8 cellular contexts compared by ENCODE assay signal in the genomic region with DNA sequence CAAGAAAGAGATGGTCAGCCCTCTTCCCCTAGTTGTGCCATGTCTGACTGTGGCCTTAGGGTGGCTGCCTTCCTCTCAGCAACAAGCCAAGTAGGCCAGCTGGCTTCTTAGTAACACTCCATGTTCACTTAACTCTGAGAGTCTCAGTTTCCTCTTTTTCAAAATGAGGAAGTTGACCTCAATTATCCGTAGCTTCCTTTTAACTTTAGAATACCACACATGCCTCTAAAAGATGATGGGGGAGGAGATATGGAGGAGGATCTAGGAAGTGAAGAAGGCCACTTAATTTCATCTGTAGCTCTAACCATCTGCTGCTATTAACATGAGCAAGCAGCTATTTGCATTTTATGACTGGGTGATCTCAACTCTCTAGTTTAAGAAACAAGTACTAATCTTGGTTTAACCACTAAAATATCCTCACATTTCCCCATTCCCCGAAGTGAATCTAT. TPM values are rescaled to one million over a fixed set of nuclear protein-coding genes. Genes with fewer than 3 reads are reported as not detected.
A peak's percentile ranks its signal among the peaks of the same experiment; 100 is the strongest.
DNase-seq lines count a peak whose midpoint lies in the region; ATAC-seq and TF ChIP-seq lines count a peak whose summit lies in the region.

No MANE protein-coding gene starts in this region.

- H3K9ac ChIP-seq in BLaER1 = no peak overlapping the region

- peaks cover 22% of the 10 kb centered on the region for H3K4me1 ChIP-seq in BLaER1
- peaks cover 0 to 39% (median 35%) of the 10 kb centered on the region in 4 donors for H3K4me1 ChIP-seq in esophagus muscularis mucosa

- no peak for TF ChIP-seq POLR2A in esophagus muscularis mucosa (IDR thresholded peaks at IDR 0.05; ENCODE audit: low read depth)

- 40% methylated on average over 2 of the region's 2 CpGs for WGBS in esophagus muscularis mucosa

- H3K27ac ChIP-seq in BLaER1 (0 out of 2 replicates have a peak overlapping the region, but pooled peaks have one; percentile 18), esophagus muscularis mucosa (replicated peaks in 1 of 4) (peak overlapping the region; percentile 2 to 74 (median 49))

- H3K27ac Mint-ChIP-seq in stimulated activated effector memory CD8-positive, alpha-beta T cell treated with anti-CD3 and anti-CD28 coated beads, Interleukin-12 subunit alpha, Interleukin-12 subunit beta, amount 100 ng/mL, for 72 hours = peak overlapping the region; percentile 1

- H3K4me1 Mint-ChIP-seq in stimulated activated effector memory CD8-positive, alpha-beta T cell treated with anti-CD3 and anti-CD28 coated beads, Interleukin-12 subunit alpha, Interleukin-12 subunit beta, amount 100 ng/mL, for 72 hours = peaks cover 10% of the 10 kb centered on the region

- H3K9me3 ChIP-seq in BLaER1 = peaks cover 7% of the 10 kb centered on the region; the same call in 1 of the 2 replicates
- H3K9me3 ChIP-seq in esophagus muscularis mucosa = no peaks in the 10 kb centered on the region

- no peaks in the 10 kb centered on the region for H4K20me1 ChIP-seq in BLaER1

- no peak overlapping the region for H3K4me3 Mint-ChIP-seq in stimulated activated effector memory CD8-positive, alpha-beta T cell treated with anti-CD3 and anti-CD28 coated beads, Interleukin-12 subunit alpha, Interleukin-12 subunit beta, amount 100 ng/mL, for 72 hours

- H3K9me3 Mint-ChIP-seq in stimulated activated effector memory CD8-positive, alpha-beta T cell treated with anti-CD3 and anti-CD28 coated beads, Interleukin-12 subunit alpha, Interleukin-12 subunit beta, amount 100 ng/mL, for 72 hours = no peaks in the 10 kb centered on the region

- H3K36me3 Mint-ChIP-seq in stimulated activated effector memory CD8-positive, alpha-beta T cell treated with anti-CD3 and anti-CD28 coated beads, Interleukin-12 subunit alpha, Interleukin-12 subunit beta, amount 100 ng/mL, for 72 hours = no peaks in the 10 kb centered on the region

- ATAC-seq in GM19463 (IDR thresholded peaks at IDR 0.05; ENCODE audit: unreplicated experiment) (peak; percentile 66), HG03521 (IDR thresholded peaks at IDR 0.05; ENCODE audit: unreplicated experiment) (peak; percentile 75)
- no peak for ATAC-seq in stimulated activated effector memory CD8-positive, alpha-beta T cell treated with anti-CD3 and anti-CD28 coated beads, Interleukin-12 subunit alpha, Interleukin-12 subunit beta, amount 100 ng/mL, for 72 hours

- no peak for TF ChIP-seq CTCF in esophagus muscularis mucosa (IDR thresholded peaks at IDR 0.05)

- H3K4me3 ChIP-seq in BLaER1 = no peak overlapping the region
- no peak overlapping the region for H3K4me3 ChIP-seq in esophagus muscularis mucosa

- intact Hi-C loops in esophagus muscularis mucosa (cut with DNase I) = loop anchor here (1.0 kb wide), 1 partner anchor 170 kb away; no protein-coding TSS in a partner anchor

- H3K36me3 ChIP-seq in BLaER1 (no peaks in the 10 kb centered on the region), esophagus muscularis mucosa (no peaks in the 10 kb centered on the region)

- DNase-seq in esophagus muscularis mucosa (ENCODE audit: extremely low spot score) = no peak
- no peak for DNase-seq in stimulated activated effector memory CD8-positive, alpha-beta T cell treated with anti-CD3 and anti-CD28 coated beads, Interleukin-12 subunit alpha, Interleukin-12 subunit beta, amount 100 ng/mL, for 72 hours (ENCODE audit: low spot score in 2 of 2)
- no peak for DNase-seq in NCI-H1436 (lab: John Stamatoyannopoulos, UW)
- no peak for DNase-seq in NCI-H1694 (lab: John Stamatoyannopoulos, UW)
- DNase-seq in RKO (ENCODE audit: low spot score) = no peak

- H3K27me3 ChIP-seq in BLaER1 (no peaks in the 10 kb centered on the region), esophagus muscularis mucosa (no peaks in the 10 kb centered on the region)

- peak overlapping the region; percentile 55 for H3K4me2 ChIP-seq in BLaER1

- no peak for TF ChIP-seq EP300 in esophagus muscularis mucosa (IDR thresholded peaks at IDR 0.05)

RNA-seq across cellular contexts. Expression of a gene that starts 32.9 kb away (rescaled TPM):
- not detected for total RNA-seq in esophagus muscularis mucosa
